In the genomic region with DNA sequence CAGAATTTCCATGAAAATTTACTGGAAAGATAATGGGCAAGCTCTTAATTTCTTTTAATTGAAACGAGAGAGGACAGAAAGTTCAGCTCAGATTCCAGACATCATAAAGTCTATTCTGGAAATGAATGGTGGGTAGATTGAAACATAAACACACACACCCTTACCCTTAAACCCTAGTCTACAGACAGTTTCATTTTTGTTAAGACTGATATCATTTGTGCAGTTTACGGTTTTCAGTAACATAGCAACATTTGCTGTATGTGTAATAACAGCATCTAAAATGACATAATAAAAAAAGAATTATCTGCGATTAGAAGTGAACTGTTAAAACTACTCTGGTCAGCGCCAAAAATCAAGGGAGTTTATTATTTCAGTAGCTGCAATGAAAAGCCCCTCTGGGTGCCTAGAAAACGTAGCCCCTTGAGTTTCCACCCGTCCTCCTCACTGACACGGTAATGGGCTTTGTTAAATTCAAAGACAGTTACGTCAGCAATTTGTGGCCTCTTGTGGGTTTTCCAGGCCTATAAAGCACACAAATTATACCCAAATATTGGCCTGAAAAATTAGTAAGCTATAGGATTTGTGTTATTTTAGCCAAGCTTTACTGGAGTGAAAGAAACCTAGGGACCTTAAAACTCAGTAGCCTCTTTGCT, we compare ENCODE assay signal across 2 cellular contexts.
TF ChIP-seq lines count a peak whose summit lies in the region.

No MANE protein-coding gene starts in this region.

TF ChIP-seq in HCT116, 20 proteins besides CTCF, POLR2A, EP300 and RAD21 (continued from another document):
- TF ChIP-seq, protein P1, sequence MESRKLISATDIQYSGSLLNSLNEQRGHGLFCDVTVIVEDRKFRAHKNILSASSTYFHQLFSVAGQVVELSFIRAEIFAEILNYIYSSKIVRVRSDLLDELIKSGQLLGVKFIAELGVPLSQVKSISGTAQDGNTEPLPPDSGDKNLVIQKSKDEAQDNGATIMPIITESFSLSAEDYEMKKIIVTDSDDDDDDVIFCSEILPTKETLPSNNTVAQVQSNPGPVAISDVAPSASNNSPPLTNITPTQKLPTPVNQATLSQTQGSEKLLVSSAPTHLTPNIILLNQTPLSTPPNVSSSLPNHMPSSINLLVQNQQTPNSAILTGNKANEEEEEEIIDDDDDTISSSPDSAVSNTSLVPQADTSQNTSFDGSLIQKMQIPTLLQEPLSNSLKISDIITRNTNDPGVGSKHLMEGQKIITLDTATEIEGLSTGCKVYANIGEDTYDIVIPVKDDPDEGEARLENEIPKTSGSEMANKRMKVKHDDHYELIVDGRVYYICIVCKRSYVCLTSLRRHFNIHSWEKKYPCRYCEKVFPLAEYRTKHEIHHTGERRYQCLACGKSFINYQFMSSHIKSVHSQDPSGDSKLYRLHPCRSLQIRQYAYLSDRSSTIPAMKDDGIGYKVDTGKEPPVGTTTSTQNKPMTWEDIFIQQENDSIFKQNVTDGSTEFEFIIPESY (IDR thresholded peaks at IDR 0.05; ENCODE audit: extremely low read depth, insufficient replicate concordance, low read length) = no peak
- TF ChIP-seq REST (IDR thresholded peaks at IDR 0.05; ENCODE audit: low read depth) (no peak), SIN3A (IDR thresholded peaks at IDR 0.05; ENCODE audit: low read depth) (no peak), EGR1 (IDR thresholded peaks at IDR 0.05; ENCODE audit: low read depth) (no peak), POLR2AphosphoS5 (IDR thresholded peaks at IDR 0.05; ENCODE audit: low read depth, low read length) (no peak), TCF7L2 (IDR thresholded peaks at IDR 0.05; ENCODE audit: borderline replicate concordance, extremely low read depth, insufficient read depth, insufficient read length) (no peak), FOSL1 (IDR thresholded peaks at IDR 0.05; ENCODE audit: low read depth) (no peak), CEBPB (IDR thresholded peaks at IDR 0.05; ENCODE audit: low read depth) (no peak), JUND (IDR thresholded peaks at IDR 0.05) (no peak), CBX3 (IDR thresholded peaks at IDR 0.05; ENCODE audit: low read depth) (no peak), SP1 (IDR thresholded peaks at IDR 0.05; ENCODE audit: low read depth) (no peak)
- TF ChIP-seq, protein P2, sequence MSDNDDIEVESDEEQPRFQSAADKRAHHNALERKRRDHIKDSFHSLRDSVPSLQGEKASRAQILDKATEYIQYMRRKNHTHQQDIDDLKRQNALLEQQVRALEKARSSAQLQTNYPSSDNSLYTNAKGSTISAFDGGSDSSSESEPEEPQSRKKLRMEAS (IDR thresholded peaks at IDR 0.05) = no peak

TF ChIP-seq in GM12878, 131 proteins besides CTCF, POLR2A, EP300 and RAD21 (continued from another document):
- TF ChIP-seq, protein P3, sequence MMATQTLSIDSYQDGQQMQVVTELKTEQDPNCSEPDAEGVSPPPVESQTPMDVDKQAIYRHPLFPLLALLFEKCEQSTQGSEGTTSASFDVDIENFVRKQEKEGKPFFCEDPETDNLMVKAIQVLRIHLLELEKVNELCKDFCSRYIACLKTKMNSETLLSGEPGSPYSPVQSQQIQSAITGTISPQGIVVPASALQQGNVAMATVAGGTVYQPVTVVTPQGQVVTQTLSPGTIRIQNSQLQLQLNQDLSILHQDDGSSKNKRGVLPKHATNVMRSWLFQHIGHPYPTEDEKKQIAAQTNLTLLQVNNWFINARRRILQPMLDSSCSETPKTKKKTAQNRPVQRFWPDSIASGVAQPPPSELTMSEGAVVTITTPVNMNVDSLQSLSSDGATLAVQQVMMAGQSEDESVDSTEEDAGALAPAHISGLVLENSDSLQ (IDR thresholded peaks at IDR 0.05) = no peak
- TF ChIP-seq BMI1 (IDR thresholded peaks at IDR 0.05; ENCODE audit: borderline replicate concordance) (no peak), STAT1 (conservative IDR thresholded peaks at IDR 0.05) (no peak), ATF7 (IDR thresholded peaks at IDR 0.05; ENCODE audit: low read depth) (no peak), EGR1 (IDR thresholded peaks at IDR 0.05; ENCODE audit: borderline replicate concordance in 1 of 2, low read depth in 2 of 2, low read length in 2 of 2) (no peak), PML (IDR thresholded peaks at IDR 0.05; ENCODE audit: low read length) (no peak), MEF2A (IDR thresholded peaks at IDR 0.05; ENCODE audit: insufficient read depth, low read depth, low read length) (no peak), RELA (IDR thresholded peaks at IDR 0.05; ENCODE audit: borderline replicate concordance, partially characterized antibody) (no peak), ZBTB4 (CRISPR knock-in tag; IDR thresholded peaks at IDR 0.05) (no peak), YBX1 (IDR thresholded peaks at IDR 0.05) (no peak)
